Comparison of ENCODE assay signal across 32 cellular contexts in genomic region chr7:121810831-121811494, GRCh38.
"Had no signal": no experiment of that assay in that cellular context is flagged by ENCODE, and none has a peak within 500 bp of the region (broad histone marks: within the 10 kb centered on the region; RNA-seq: fewer than 3 reads in every experiment).

No MANE protein-coding gene starts in this region.

- H3K36me3 ChIP-seq: adrenal gland, gastroesophageal sphincter, stomach, tibial artery, upper lobe of right lung had no signal

- H3K4me1 Mint-ChIP-seq: activated CD4-positive, alpha-beta T cell treated with anti-CD3 and anti-CD28 coated beads, Interleukin-2, amount 10 ng/mL, durations not matched to agents 24 days and 14 days; activated naive CD8-positive, alpha-beta T cell treated with anti-CD3 and anti-CD28 coated beads for 36 hours; naive thymus-derived CD4-positive, alpha-beta T cell; stimulated activated naive B cell treated with anti-CD40 and anti-IgM and Interleukin-4, amounts not matched to agents 10 μg/mL and 1 μg/mL and 100 μg/mL, for 72 hours had no signal

- H3K27ac ChIP-seq: adrenal gland, body of pancreas, coronary artery, dorsolateral prefrontal cortex, gastroesophageal sphincter, hepatocyte, stomach, tibial artery, upper lobe of right lung, VCaP had no signal

- H2AFZ ChIP-seq: hepatocyte had no signal

- ATAC-seq: body of pancreas; gastroesophageal sphincter; left cardiac atrium; left ventricle myocardium superior; naive thymus-derived CD4-positive, alpha-beta T cell; right cardiac atrium; stimulated activated naive B cell treated with anti-CD40 and anti-IgM and Interleukin-4, amounts not matched to agents 10 μg/mL and 1 μg/mL and 100 μg/mL, for 72 hours; upper lobe of right lung had no signal

- H3K4me3 Mint-ChIP-seq: activated CD4-positive, alpha-beta memory T cell treated with anti-CD3 and anti-CD28 coated beads for 36 hours; activated CD4-positive, alpha-beta T cell treated with anti-CD3 and anti-CD28 coated beads, Interleukin-2, amount 10 ng/mL, durations not matched to agents 24 days and 14 days; activated naive CD4-positive, alpha-beta T cell treated with anti-CD3 and anti-CD28 coated beads for 36 hours; activated naive CD8-positive, alpha-beta T cell treated with anti-CD3 and anti-CD28 coated beads for 36 hours; activated T-helper 1 cell treated with anti-CD3 and anti-CD28 coated beads, Interleukin-12 subunit alpha, Interleukin-12 subunit beta, Interleukin-2, Interleukin-4 antibody, amounts not matched to agents 30 ng/mL and 10 ng/mL and 1 ng/mL, durations not matched to agents 14 hours and 24 hours and 36 hours; naive thymus-derived CD4-positive, alpha-beta T cell; stimulated activated naive B cell treated with anti-CD40 and anti-IgM and Interleukin-4, amounts not matched to agents 10 μg/mL and 1 μg/mL and 100 μg/mL, for 72 hours had no signal

- H3K4me2 ChIP-seq: hepatocyte had no signal

- H3K4me1 ChIP-seq: adrenal gland, body of pancreas, gastroesophageal sphincter, stomach, tibial artery, upper lobe of right lung had no signal

- H3K4me3 ChIP-seq: adrenal gland, body of pancreas, coronary artery, dorsolateral prefrontal cortex, gastroesophageal sphincter, hepatocyte, stomach, tibial artery, upper lobe of right lung had no signal

- H3K27me3 ChIP-seq: adrenal gland, body of pancreas, gastroesophageal sphincter, stomach, tibial artery, upper lobe of right lung had no signal

- H3K9me3 ChIP-seq: adrenal gland, body of pancreas, upper lobe of right lung had no signal

- H3K27ac Mint-ChIP-seq: activated CD4-positive, alpha-beta memory T cell treated with anti-CD3 and anti-CD28 coated beads for 36 hours; activated CD4-positive, alpha-beta T cell treated with anti-CD3 and anti-CD28 coated beads, Interleukin-2, amount 10 ng/mL, durations not matched to agents 24 days and 14 days; activated naive CD4-positive, alpha-beta T cell treated with anti-CD3 and anti-CD28 coated beads for 36 hours; activated naive CD8-positive, alpha-beta T cell treated with anti-CD3 and anti-CD28 coated beads for 36 hours; activated T-helper 1 cell treated with anti-CD3 and anti-CD28 coated beads, Interleukin-12 subunit alpha, Interleukin-12 subunit beta, Interleukin-2, Interleukin-4 antibody, amounts not matched to agents 30 ng/mL and 10 ng/mL and 1 ng/mL, durations not matched to agents 14 hours and 24 hours and 36 hours; naive thymus-derived CD4-positive, alpha-beta T cell; stimulated activated naive B cell treated with anti-CD40 and anti-IgM and Interleukin-4, amounts not matched to agents 10 μg/mL and 1 μg/mL and 100 μg/mL, for 72 hours had no signal

- H3K27me3 Mint-ChIP-seq: activated CD4-positive, alpha-beta T cell treated with anti-CD3 and anti-CD28 coated beads, Interleukin-2, amount 10 ng/mL, durations not matched to agents 24 days and 14 days; activated naive CD8-positive, alpha-beta T cell treated with anti-CD3 and anti-CD28 coated beads for 36 hours had no signal

- H3K36me3 Mint-ChIP-seq: activated CD4-positive, alpha-beta memory T cell treated with anti-CD3 and anti-CD28 coated beads for 36 hours; activated naive CD8-positive, alpha-beta T cell treated with anti-CD3 and anti-CD28 coated beads for 36 hours; naive thymus-derived CD4-positive, alpha-beta T cell; stimulated activated naive B cell treated with anti-CD40 and anti-IgM and Interleukin-4, amounts not matched to agents 10 μg/mL and 1 μg/mL and 100 μg/mL, for 72 hours had no signal

- DNase-seq: activated CD4-positive, alpha-beta memory T cell treated with anti-CD3 and anti-CD28 coated beads for 36 hours; activated CD4-positive, alpha-beta T cell treated with anti-CD3 and anti-CD28 coated beads, Interleukin-2, amount 10 ng/mL, durations not matched to agents 24 days and 14 days; activated CD4-positive, CD25-positive, alpha-beta regulatory T cell treated with anti-CD3 and anti-CD28 coated beads, Interleukin-2, amount 50 U/mL, for 72 hours; activated CD8-positive, alpha-beta memory T cell treated with anti-CD3 and anti-CD28 coated beads, Interleukin-2, amount 50 U/mL, for 4 hours; activated effector memory CD4-positive, alpha-beta T cell treated with anti-CD3 and anti-CD28 coated beads, Interleukin-2, amount 50 U/mL, for 16 hours; activated naive CD4-positive, alpha-beta T cell treated with anti-CD3 and anti-CD28 coated beads for 36 hours; activated naive CD8-positive, alpha-beta T cell treated with anti-CD3 and anti-CD28 coated beads for 36 hours; activated T-cell treated with anti-CD3 and anti-CD28 coated beads, Interleukin-2, amount 50 U/mL, for 1 hour; adrenal gland; aorta; body of pancreas; dorsolateral prefrontal cortex; effector memory CD4-positive, alpha-beta T cell; erythroblast; islet precursor cell; left cardiac atrium; left ventricle myocardium superior; midbrain; naive thymus-derived CD4-positive, alpha-beta T cell; posterior cingulate gyrus; stimulated activated CD4-positive, alpha-beta T cell treated with anti-CD3 and anti-CD28 coated beads, Interleukin-15, amount 100 ng/mL, for 24 hours; stimulated activated CD4-positive, alpha-beta T cell treated with anti-CD3 and anti-CD28 coated beads, Interleukin-2, amount 100 ng/mL, for 24 hours; stimulated activated naive B cell treated with anti-CD40 and anti-IgM and Interleukin-4, amounts not matched to agents 10 μg/mL and 1 μg/mL and 100 μg/mL, for 72 hours; stomach; tibial artery; upper lobe of right lung had no signal
